ENCODE assay signal across 19 cellular contexts in the genomic region with DNA sequence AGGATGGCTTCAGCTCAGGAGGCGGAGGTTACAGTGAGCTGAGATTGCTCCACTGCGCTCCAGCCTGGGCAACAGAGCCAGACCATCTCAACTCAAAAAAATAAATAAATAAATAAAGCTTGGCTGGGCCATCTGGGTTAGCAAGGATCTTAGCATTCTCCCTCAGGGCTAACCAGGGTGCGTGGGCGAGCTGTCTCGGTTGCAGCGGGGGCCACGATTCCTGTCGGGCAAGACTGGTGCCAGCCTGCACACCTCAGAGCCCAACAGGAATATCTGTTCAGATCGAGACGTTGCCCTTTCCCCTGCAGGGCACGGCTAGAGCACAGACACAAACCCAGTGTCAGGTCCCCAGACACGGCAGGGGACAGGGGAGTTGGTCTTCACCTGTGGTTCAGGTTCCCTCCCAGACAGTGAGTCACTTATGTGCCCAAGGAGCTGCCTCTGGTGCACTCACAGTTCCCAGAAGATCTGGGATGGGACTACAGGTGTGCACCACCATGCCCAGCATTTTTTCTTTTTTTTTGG.
DNase-seq lines count a peak whose midpoint lies in the region; ATAC-seq and TF ChIP-seq lines count a peak whose summit lies in the region.
"Had no signal": no experiment of that assay in that cellular context is flagged by ENCODE, and none has a peak within 500 bp of the region (broad histone marks: within the 10 kb centered on the region; RNA-seq: fewer than 3 reads in every experiment).

No MANE protein-coding gene starts in this region.

- H3K23ac ChIP-seq in H9 (ENCODE audit: insufficient read length, low read depth, low read length), result no peak overlapping the region

- H3K4me1 ChIP-seq in foreskin keratinocyte, result peaks cover 4% of the 10 kb centered on the region
- H3K4me1 ChIP-seq in stomach, result peaks cover 31 to 54% (median 45%) of the 10 kb centered on the region in 4 donors
- no peaks in the 10 kb centered on the region for H3K4me1 ChIP-seq in H9 (ENCODE audit: insufficient read depth, low read length)
- H3K4me1 ChIP-seq: SJCRH30 had no signal

- H3K23me2 ChIP-seq in H9 (ENCODE audit: insufficient read length, low read depth, low read length, poor library complexity, severe bottlenecking), result no peaks in the 10 kb centered on the region

- no peak overlapping the region for H2AFZ ChIP-seq in H9 (ENCODE audit: low read length)
- H2AFZ ChIP-seq: GM23338 had no signal

- H3K4me2 ChIP-seq in H9 (ENCODE audit: insufficient read depth, insufficient read length, low read length), result no peak overlapping the region
- H3K4me2 ChIP-seq: GM23338 had no signal

- TF ChIP-seq EP300 in stomach (IDR thresholded peaks at IDR 0.05), result no peak

- no peak overlapping the region for H2BK120ac ChIP-seq in H9 (ENCODE audit: low read depth, low read length, poor library complexity, severe bottlenecking)

- POLR2A ChIA-PET in MCF 10A (lab: Yijun Ruan, JAX), result interaction anchor here (0.7 kb wide), 1 partner anchor 75 kb away, joined by 3 read pairs; no protein-coding TSS in a partner anchor

- TF ChIP-seq CTCF in Calu3 (IDR thresholded peaks at IDR 0.05; ENCODE audit: unreplicated experiment), result no peak
- no peak for TF ChIP-seq CTCF in MCF 10A (IDR thresholded peaks at IDR 0.05; ENCODE audit: unreplicated experiment)
- no peak for TF ChIP-seq CTCF in foreskin keratinocyte (conservative IDR thresholded peaks at IDR 0.05)
- TF ChIP-seq CTCF in stomach (IDR thresholded peaks at IDR 0.05), result no peak
- no peak for TF ChIP-seq CTCF in H9 (conservative IDR thresholded peaks at IDR 0.05)

- no peak for TF ChIP-seq POLR2A in stomach (IDR thresholded peaks at IDR 0.05)

- no peak overlapping the region for H3K18ac ChIP-seq in H9 (ENCODE audit: insufficient read length, low read depth, low read length)

- H3K4me1 Mint-ChIP-seq in Calu3 (ENCODE audit: low read depth, unreplicated experiment) (peaks cover 11% of the 10 kb centered on the region), MCF 10A (ENCODE audit: insufficient read depth, unreplicated experiment) (peaks cover 19% of the 10 kb centered on the region), H9 (peaks cover 18 to 30% of the 10 kb centered on the region in 2 experiments)

- DNase-seq in Calu3, result peak; percentile 42
- DNase-seq in MCF 10A (ENCODE audit: unreplicated experiment), result peak; percentile 68
- no peak for DNase-seq in foreskin keratinocyte
- DNase-seq in stomach, result no peak
- no peak for DNase-seq in OCI-M2 (lab: John Stamatoyannopoulos, UW; ENCODE audit: unreplicated experiment)
- DNase-seq in H9, result no peak
- no peak for DNase-seq in HuH-7.5 (ENCODE audit: low spot score)
- DNase-seq: CD4-positive, alpha-beta T cell; EL; KBM-7; NCI-H1105 treated with DMSO at 0.1 percent for 48 hours; NCI-H187; NCI-H2227 treated with DMSO at 0.1 percent for 48 hours; NCI-H510A treated with DMSO at 0.1 percent for 48 hours; NCI-H82; OCI-M1; SJCRH30 had no signal

- no peak overlapping the region for H4K8ac ChIP-seq in H9 (replicated peaks; ENCODE audit: insufficient read length, low read depth, low read length)

- no peaks in the 10 kb centered on the region for H3K79me2 ChIP-seq in H9 (ENCODE audit: insufficient read depth, low read length)

- no peak overlapping the region for H3K56ac ChIP-seq in H9 (ENCODE audit: insufficient read length, low read depth, low read length)

- no peaks in the 10 kb centered on the region for H3K79me1 ChIP-seq in H9 (ENCODE audit: insufficient read depth, low read depth, low read length, poor library complexity, severe bottlenecking)

- CTCF ChIA-PET in Calu3 (lab: Charles Lee), result no interaction called here
- CTCF ChIA-PET in MCF 10A (lab: Yijun Ruan, JAX), result interaction anchor here (1.0 to 1.4 kb wide), 3 partner anchors 26 to 165 kb away, joined by 3 to 4 read pairs (median 4); no protein-coding TSS in a partner anchor

- H3K9ac ChIP-seq in H9 (ENCODE audit: extremely low read depth, insufficient read length, low read length), result no peak overlapping the region

- H2BK15ac ChIP-seq in H9 (ENCODE audit: low read depth, low read length), result no peak overlapping the region

- no peak overlapping the region for H3K4me3 ChIP-seq in stomach
- H3K4me3 ChIP-seq: GM12878, GM23338, SJCRH30 had no signal

- no peak overlapping the region for H2BK20ac ChIP-seq in H9 (ENCODE audit: low read depth, low read length, poor library complexity, severe bottlenecking)

- no peak overlapping the region for H3T11ph ChIP-seq in H9 (ENCODE audit: low read length)

- H3K36me3 ChIP-seq in stomach, result no peaks in the 10 kb centered on the region

- H4K20me1 ChIP-seq in H9 (ENCODE audit: control insufficient read depth, insufficient read depth, insufficient read length), result no peaks in the 10 kb centered on the region

- H3K4me3 Mint-ChIP-seq in Calu3 (ENCODE audit: low read depth, unreplicated experiment) (no peak overlapping the region), MCF 10A (ENCODE audit: unreplicated experiment) (no peak overlapping the region), H9 (no peak overlapping the region)
- H3K4me3 Mint-ChIP-seq: CD4-positive, alpha-beta T cell; GM23338 had no signal

- no peak overlapping the region for H2BK5ac ChIP-seq in H9 (ENCODE audit: insufficient read length, low read length)

- H3K9me3 Mint-ChIP-seq in Calu3 (ENCODE audit: low read depth, unreplicated experiment), result no peaks in the 10 kb centered on the region
- H3K9me3 Mint-ChIP-seq in MCF 10A (ENCODE audit: unreplicated experiment), result no peaks in the 10 kb centered on the region
- H3K9me3 Mint-ChIP-seq in H9, result no peaks in the 10 kb centered on the region
- H3K9me3 Mint-ChIP-seq: CD4-positive, alpha-beta T cell; GM23338 had no signal

- H4K5ac ChIP-seq in H9 (ENCODE audit: insufficient read length, low read depth, low read length), result no peak overlapping the region

- H3K36me3 Mint-ChIP-seq in Calu3 (ENCODE audit: insufficient read depth, unreplicated experiment) (peaks cover 21% of the 10 kb centered on the region), MCF 10A (ENCODE audit: insufficient read depth, unreplicated experiment) (peaks cover 16% of the 10 kb centered on the region), H9 (ENCODE audit: insufficient read depth in 1 of 3, low read depth in 3 of 3) (peaks cover 4 to 12% (median 4%) of the 10 kb centered on the region in 3 experiments; a peak in 4 of 7 replicates)

- H4K91ac ChIP-seq in H9 (ENCODE audit: insufficient read length, low read depth, low read length), result no peak overlapping the region

- H3K27ac ChIP-seq in foreskin keratinocyte, result no peak overlapping the region
- H3K27ac ChIP-seq in stomach, result peak overlapping the region in 3 of 5 donors; percentile 68 to 80 (median 68)
- H3K27ac ChIP-seq in H9 (ENCODE audit: insufficient read length, low read depth, low read length), result no peak overlapping the region
- H3K27ac ChIP-seq: SJCRH30 had no signal

- intact Hi-C loops in Calu3 (cut with micrococcal nuclease; ENCODE audit: unreplicated experiment) (no loop called here), MCF 10A (cut with micrococcal nuclease) (no loop called here), stomach (cut with DNase I; ENCODE audit: low total_unique reads) (no loop called here)

- no peak overlapping the region for H3K27ac Mint-ChIP-seq in Calu3 (ENCODE audit: unreplicated experiment)
- no peak overlapping the region for H3K27ac Mint-ChIP-seq in MCF 10A (ENCODE audit: low read depth, unreplicated experiment)
- H3K27ac Mint-ChIP-seq in H9, result peak overlapping the region in 1 of 3 experiments; percentile 80; a peak in 1 of 7 replicates
- H3K27ac Mint-ChIP-seq: CD4-positive, alpha-beta T cell; GM23338 had no signal

- H2BK12ac ChIP-seq in H9 (ENCODE audit: insufficient read length, low read depth, low read length), result no peak overlapping the region

- BruUV-seq in Calu3 (replicated peaks; lab: Mats Ljungman, UMichigan) (no TSS peak), MCF 10A (replicated peaks; lab: Mats Ljungman, UMichigan) (no TSS peak)

- peak; percentile 53 for ATAC-seq in foreskin keratinocyte
- ATAC-seq: GM12878, GM23338 had no signal

- WGBS in stomach, 5 donors, result 80 to 93% (median 88%) methylated on average over 12 of the region's 12 CpGs
- WGBS in H9 (ENCODE audit: extremely low coverage, insufficient read length, low lambda C conversion rate), result no CpG with 5 or more reads among the region's 12 CpGs

- H3K4ac ChIP-seq in H9 (ENCODE audit: low read depth, low read length), result no peak overlapping the region

- no peak overlapping the region for H3K14ac ChIP-seq in H9 (ENCODE audit: insufficient read depth, low read length)

- no peaks in the 10 kb centered on the region for H3K27me3 ChIP-seq in foreskin keratinocyte
- H3K27me3 ChIP-seq in stomach, result no peaks in the 10 kb centered on the region
- no peaks in the 10 kb centered on the region for H3K27me3 ChIP-seq in H9 (ENCODE audit: insufficient read depth, low read length)
- H3K27me3 ChIP-seq: SJCRH30 had no signal

- no peak overlapping the region for H2AK5ac ChIP-seq in H9 (ENCODE audit: insufficient read length, low read length)

- H3K27me3 Mint-ChIP-seq in Calu3 (ENCODE audit: unreplicated experiment) (no peaks in the 10 kb centered on the region), MCF 10A (ENCODE audit: insufficient read depth, unreplicated experiment) (no peaks in the 10 kb centered on the region), H9 (ENCODE audit: low read depth) (no peaks in the 10 kb centered on the region; the same call in 1 of the 2 replicates)
- H3K27me3 Mint-ChIP-seq: CD4-positive, alpha-beta T cell had no signal

- no peaks in the 10 kb centered on the region for H3K9me3 ChIP-seq in stomach
- no peaks in the 10 kb centered on the region for H3K9me3 ChIP-seq in H9 (ENCODE audit: control insufficient read depth, low read depth, low read length)
- H3K9me3 ChIP-seq: SJCRH30 had no signal

Comparison
In these comparisons a context has a peak if more than half of its experiments do, and no peak if none do; other contexts are left out.
1. DNase-seq: peak in Calu3 (single experiment) and MCF 10A (single experiment); none in foreskin keratinocyte (0 of 2), stomach (single experiment), OCI-M2 (single experiment), H9 (single experiment) and HuH-7.5 (single experiment).
2. H3K27ac ChIP-seq: peak in stomach (3 of 5); none in foreskin keratinocyte (single experiment) and H9 (single experiment).